In genomic region chr14:69779088-69779487, GRCh38 we compare ENCODE assay signal across 30 cellular contexts. TPM values are rescaled to one million over a fixed set of nuclear protein-coding genes. Genes with fewer than 3 reads are reported as not detected.
A peak's percentile ranks its signal among the peaks of the same experiment; 100 is the strongest.
DNase-seq lines count a peak whose midpoint lies in the region; ATAC-seq and TF ChIP-seq lines count a peak whose summit lies in the region.
"Had no signal": no experiment of that assay in that cellular context is flagged by ENCODE, and none has a peak within 500 bp of the region (broad histone marks: within the 10 kb centered on the region; RNA-seq: fewer than 3 reads in every experiment).

No MANE protein-coding gene starts in this region.

- no peak for TF ChIP-seq CTCF in activated CD8-positive, alpha-beta T cell treated with anti-CD3 and anti-CD28 coated beads for 36 hours (IDR thresholded peaks at IDR 0.05)
- TF ChIP-seq CTCF in foreskin fibroblast (IDR thresholded peaks at IDR 0.05; ENCODE audit: low read depth, low read length) = no peak

- no peak overlapping the region for H2AFZ ChIP-seq in neuronal stem cell (ENCODE audit: low read length)
- H2AFZ ChIP-seq: hepatocyte had no signal

- no peak overlapping the region for H2AK5ac ChIP-seq in neuronal stem cell (ENCODE audit: low read depth, low read length)

- H3K4me3 ChIP-seq in neuronal stem cell (ENCODE audit: low read length in 2 of 2) (no peak overlapping the region), foreskin fibroblast (ENCODE audit: low read depth in 1 of 2, low read length in 2 of 2) (no peak overlapping the region)
- H3K4me3 ChIP-seq: adrenal gland, gastroesophageal sphincter, hepatocyte, Peyer's patch, right atrium auricular region had no signal

- intact Hi-C loops in activated CD8-positive, alpha-beta T cell treated with anti-CD3 and anti-CD28 coated beads for 36 hours (cut with micrococcal nuclease) = no loop called here

- no peak for ATAC-seq in activated CD8-positive, alpha-beta T cell treated with anti-CD3 and anti-CD28 coated beads for 36 hours
- no peak for ATAC-seq in activated CD8-positive, alpha-beta T cell treated with anti-CD3 and anti-CD28 coated beads, Interleukin-2, amount 10 ng/mL, durations not matched to agents 7 days and 5 days
- ATAC-seq in T-helper 17 cell (no peak), HG03457 (IDR thresholded peaks at IDR 0.05; ENCODE audit: unreplicated experiment) (no peak)
- ATAC-seq: activated T-cell treated with anti-CD3 and anti-CD28 coated beads, Interleukin-2, amount 50 U/mL, for 4 hours; gastroesophageal sphincter; stimulated activated naive CD8-positive, alpha-beta T cell treated with anti-CD3 and anti-CD28 coated beads, Interleukin-15, Interleukin-2, amounts not matched to agents 100 U/mL and 50 U/mL, for 24 hours had no signal

- H3K27ac ChIP-seq in neuronal stem cell (replicated peaks; ENCODE audit: low read length) = no peak overlapping the region
- H3K27ac ChIP-seq: adrenal gland, gastroesophageal sphincter, hepatocyte, Peyer's patch, right atrium auricular region had no signal

- H3K9me3 ChIP-seq in T-helper 17 cell (ENCODE audit: control insufficient read depth, low read length, poor library complexity, severe bottlenecking) (no peaks in the 10 kb centered on the region), neuronal stem cell (replicated peaks in 1 of 2; ENCODE audit: control insufficient read depth in 2 of 2, insufficient read depth in 1 of 2, low read depth in 1 of 2, low read length in 2 of 2) (no peaks in the 10 kb centered on the region)
- H3K9me3 ChIP-seq: adrenal gland, gastroesophageal sphincter, Peyer's patch, right atrium auricular region had no signal

- no peak overlapping the region for H3K4me2 ChIP-seq in neuronal stem cell (ENCODE audit: insufficient read depth, low read length, poor library complexity, severe bottlenecking)
- H3K4me2 ChIP-seq: hepatocyte had no signal

- H3K9me3 Mint-ChIP-seq in activated CD8-positive, alpha-beta T cell treated with anti-CD3 and anti-CD28 coated beads for 36 hours = no peaks in the 10 kb centered on the region
- no peaks in the 10 kb centered on the region for H3K9me3 Mint-ChIP-seq in activated CD8-positive, alpha-beta T cell treated with anti-CD3 and anti-CD28 coated beads, Interleukin-2, amount 10 ng/mL, durations not matched to agents 7 days and 5 days (ENCODE audit: insufficient read depth)
- H3K9me3 Mint-ChIP-seq: activated T-cell treated with anti-CD3 and anti-CD28 coated beads, Interleukin-2, amount 50 U/mL, for 4 hours; CD4-positive, CD25-positive, alpha-beta regulatory T cell had no signal

- H3K4me1 ChIP-seq in neuronal stem cell (ENCODE audit: control insufficient read depth in 2 of 2, insufficient read depth in 1 of 2, low read depth in 1 of 2, low read length in 2 of 2) = no peaks in the 10 kb centered on the region
- H3K4me1 ChIP-seq: Peyer's patch had no signal

- H3K9ac ChIP-seq in neuronal stem cell (ENCODE audit: low read depth, low read length, poor library complexity) = no peak overlapping the region

- no peak overlapping the region for H3K4me3 Mint-ChIP-seq in activated CD8-positive, alpha-beta T cell treated with anti-CD3 and anti-CD28 coated beads for 36 hours
- H3K4me3 Mint-ChIP-seq in activated CD8-positive, alpha-beta T cell treated with anti-CD3 and anti-CD28 coated beads, Interleukin-2, amount 10 ng/mL, durations not matched to agents 7 days and 5 days = no peak overlapping the region
- H3K4me3 Mint-ChIP-seq in T-helper 17 cell = peak overlapping the region; percentile 51
- H3K4me3 Mint-ChIP-seq: activated T-cell treated with anti-CD3 and anti-CD28 coated beads, Interleukin-2, amount 50 U/mL, for 4 hours had no signal

- CTCF ChIA-PET in activated CD8-positive, alpha-beta T cell treated with anti-CD3 and anti-CD28 coated beads for 36 hours (lab: Charles Lee) = no interaction called here
- CTCF ChIA-PET in activated CD8-positive, alpha-beta T cell treated with anti-CD3 and anti-CD28 coated beads, Interleukin-2, amount 10 ng/mL, durations not matched to agents 7 days and 5 days (lab: Charles Lee) = no interaction called here

- no peak overlapping the region for H2BK12ac ChIP-seq in neuronal stem cell (ENCODE audit: low read length)

- H3K4ac ChIP-seq in neuronal stem cell (ENCODE audit: low read length) = no peak overlapping the region

- POLR2A ChIA-PET in activated CD8-positive, alpha-beta T cell treated with anti-CD3 and anti-CD28 coated beads for 36 hours (lab: Charles Lee) = interaction anchor here (1.3 kb wide), 1 partner anchor 10 kb away, joined by 9 read pairs; no protein-coding TSS in a partner anchor
- POLR2A ChIA-PET in activated CD8-positive, alpha-beta T cell treated with anti-CD3 and anti-CD28 coated beads, Interleukin-2, amount 10 ng/mL, durations not matched to agents 7 days and 5 days (lab: Charles Lee) = no interaction called here

- H3K23ac ChIP-seq in neuronal stem cell (ENCODE audit: low read depth, low read length, poor library complexity) = no peak overlapping the region

- no peak for DNase-seq in activated CD8-positive, alpha-beta T cell treated with anti-CD3 and anti-CD28 coated beads for 36 hours
- no peak for DNase-seq in activated CD8-positive, alpha-beta T cell treated with anti-CD3 and anti-CD28 coated beads, Interleukin-2, amount 10 ng/mL, durations not matched to agents 7 days and 5 days
- no peak for DNase-seq in T-helper 17 cell
- peak; percentile 10 for DNase-seq in islet precursor cell
- DNase-seq in neuronal stem cell (ENCODE audit: low spot score) = no peak
- DNase-seq in foreskin fibroblast = no peak
- no peak for DNase-seq in NCI-H1436 (lab: John Stamatoyannopoulos, UW)
- DNase-seq: 8988T; activated gamma-delta T cell treated with Interleukin-2 at 50 U/mL for 16 hours; activated T-cell treated with anti-CD3 and anti-CD28 coated beads, Interleukin-2, amount 50 U/mL, for 4 hours; CD4-positive, CD25-positive, alpha-beta regulatory T cell; cerebellar nuclear complex; DMS 273 treated with DMSO at 0.1 percent for 48 hours; EL; H7; NCI-H446; NCI-H748 treated with DMSO at 0.1 percent for 48 hours; Peyer's patch; SHP77; stimulated activated CD4-positive, alpha-beta T cell treated with anti-CD3 and anti-CD28 coated beads, Interleukin-1b, Interleukin-23, amount 100 ng/mL, for 48 hours; stimulated activated naive CD8-positive, alpha-beta T cell treated with anti-CD3 and anti-CD28 coated beads, Interleukin-15, Interleukin-2, amounts not matched to agents 100 U/mL and 50 U/mL, for 24 hours; T-helper 2 cell had no signal

- H2BK15ac ChIP-seq in neuronal stem cell (ENCODE audit: low read length) = no peak overlapping the region

- H3K36me3 ChIP-seq in neuronal stem cell (replicated peaks in 1 of 2; ENCODE audit: control insufficient read depth in 2 of 2, insufficient read depth in 2 of 2, low read length in 2 of 2) = peaks cover 16 to 75% of the 10 kb centered on the region in 2 donors

- no peaks in the 10 kb centered on the region for H3K79me1 ChIP-seq in neuronal stem cell (ENCODE audit: low read depth, low read length)

- no CpG with 5 or more reads among the region's 2 CpGs for WGBS in neuronal stem cell (ENCODE audit: extremely low coverage in 2 of 2, insufficient read length in 2 of 2, insufficient replicate concordance in 1 of 2), 2 donors

- no peaks in the 10 kb centered on the region for H3K27me3 Mint-ChIP-seq in activated CD8-positive, alpha-beta T cell treated with anti-CD3 and anti-CD28 coated beads for 36 hours
- no peaks in the 10 kb centered on the region for H3K27me3 Mint-ChIP-seq in activated CD8-positive, alpha-beta T cell treated with anti-CD3 and anti-CD28 coated beads, Interleukin-2, amount 10 ng/mL, durations not matched to agents 7 days and 5 days (ENCODE audit: low read depth)
- no peaks in the 10 kb centered on the region for H3K27me3 Mint-ChIP-seq in T-helper 17 cell

- H3K18ac ChIP-seq in neuronal stem cell (ENCODE audit: low read length) = no peak overlapping the region

- peaks cover 0 to 1% (median 0%) of the 10 kb centered on the region in 3 experiments for H3K27me3 ChIP-seq in neuronal stem cell (ENCODE audit: control insufficient read depth in 3 of 3, insufficient read depth in 3 of 3, low read depth in 1 of 3, low read length in 3 of 3)
- H3K27me3 ChIP-seq: adrenal gland, gastroesophageal sphincter, hepatocyte, Peyer's patch, right atrium auricular region had no signal

- H2BK5ac ChIP-seq in neuronal stem cell (ENCODE audit: low read length) = no peak overlapping the region

- peak overlapping the region; percentile 65 for H3K27ac Mint-ChIP-seq in activated CD8-positive, alpha-beta T cell treated with anti-CD3 and anti-CD28 coated beads for 36 hours
- H3K27ac Mint-ChIP-seq in activated CD8-positive, alpha-beta T cell treated with anti-CD3 and anti-CD28 coated beads, Interleukin-2, amount 10 ng/mL, durations not matched to agents 7 days and 5 days = no peak overlapping the region
- peak overlapping the region; percentile 57 for H3K27ac Mint-ChIP-seq in T-helper 17 cell

- H3K4me1 Mint-ChIP-seq in activated CD8-positive, alpha-beta T cell treated with anti-CD3 and anti-CD28 coated beads for 36 hours (ENCODE audit: low read depth) = peaks cover 44% of the 10 kb centered on the region
- H3K4me1 Mint-ChIP-seq in activated CD8-positive, alpha-beta T cell treated with anti-CD3 and anti-CD28 coated beads, Interleukin-2, amount 10 ng/mL, durations not matched to agents 7 days and 5 days (ENCODE audit: low read depth) = peaks cover 34% of the 10 kb centered on the region
- peaks cover 44% of the 10 kb centered on the region for H3K4me1 Mint-ChIP-seq in T-helper 17 cell

- no peak overlapping the region for H2BK120ac ChIP-seq in neuronal stem cell (ENCODE audit: low read depth, low read length)

- peak overlapping the region; percentile 56 for H4K8ac ChIP-seq in neuronal stem cell (ENCODE audit: low read depth, low read length)

- H3K36me3 Mint-ChIP-seq in activated CD8-positive, alpha-beta T cell treated with anti-CD3 and anti-CD28 coated beads for 36 hours (ENCODE audit: low read depth) = peaks cover 57% of the 10 kb centered on the region
- peaks cover 62% of the 10 kb centered on the region for H3K36me3 Mint-ChIP-seq in activated CD8-positive, alpha-beta T cell treated with anti-CD3 and anti-CD28 coated beads, Interleukin-2, amount 10 ng/mL, durations not matched to agents 7 days and 5 days (ENCODE audit: low read depth)
- peaks cover 6% of the 10 kb centered on the region for H3K36me3 Mint-ChIP-seq in T-helper 17 cell (ENCODE audit: low read depth)

- H3K14ac ChIP-seq in neuronal stem cell (ENCODE audit: low read length) = no peak overlapping the region

- no peak overlapping the region for H4K91ac ChIP-seq in neuronal stem cell (ENCODE audit: low read depth, low read length, poor library complexity)

RNA-seq across cellular contexts. Expression of gene SRSF5, which starts 12.1 kb away (rescaled TPM):
- 100 to 1,000 TPM; 255 to 267 TPM for total RNA-seq in activated CD8-positive, alpha-beta T cell treated with anti-CD3 and anti-CD28 coated beads for 36 hours
- 100 to 1,000 TPM; 283 to 301 TPM for total RNA-seq in activated CD8-positive, alpha-beta T cell treated with anti-CD3 and anti-CD28 coated beads, Interleukin-2, amount 10 ng/mL, durations not matched to agents 7 days and 5 days
- 1,000 to 10,000 TPM; 1,334 to 1,459 TPM for total RNA-seq in T-helper 17 cell
- polyA plus RNA-seq in neuronal stem cell (2013, experiment 1 of 2) = 359 TPM
- polyA plus RNA-seq in neuronal stem cell (2013, experiment 2 of 2) = 362 TPM

RNA-seq across cellular contexts. Expression of gene SLC10A1, which starts 18.0 kb away (rescaled TPM):
- not detected for total RNA-seq in activated CD8-positive, alpha-beta T cell treated with anti-CD3 and anti-CD28 coated beads for 36 hours
- total RNA-seq in activated CD8-positive, alpha-beta T cell treated with anti-CD3 and anti-CD28 coated beads, Interleukin-2, amount 10 ng/mL, durations not matched to agents 7 days and 5 days = not detected
- total RNA-seq in T-helper 17 cell = not detected
- polyA plus RNA-seq in neuronal stem cell (2013, experiment 1 of 2) = not detected
- polyA plus RNA-seq in neuronal stem cell (2013, experiment 2 of 2) = not detected
- total RNA-seq: activated T-cell treated with anti-CD3 and anti-CD28 coated beads, Interleukin-2, amount 50 U/mL, for 4 hours; adrenal gland; CD4-positive, CD25-positive, alpha-beta regulatory T cell; dermis microvascular lymphatic vessel endothelial cell; gastroesophageal sphincter; H7; lung microvascular endothelial cell; Peyer's patch; temporal lobe had no signal
- polyA plus RNA-seq: adrenal gland had no signal

Comparison
In these comparisons a context has a peak if more than half of its experiments do, and no peak if none do; other contexts are left out.
1. RNA of gene SRSF5, which starts 12.1 kb away (total RNA-seq): 1,334 to 1,459 TPM in T-helper 17 cell; 283 to 301 TPM in activated CD8-positive, alpha-beta T cell treated with anti-CD3 and anti-CD28 coated beads, Interleukin-2, amount 10 ng/mL, durations not matched to agents 7 days and 5 days and 255 to 267 TPM in activated CD8-positive, alpha-beta T cell treated with anti-CD3 and anti-CD28 coated beads for 36 hours; every median in the first group is over 4 times any median in the second.